13 cellular contexts compared by ENCODE assay signal in the genomic region with DNA sequence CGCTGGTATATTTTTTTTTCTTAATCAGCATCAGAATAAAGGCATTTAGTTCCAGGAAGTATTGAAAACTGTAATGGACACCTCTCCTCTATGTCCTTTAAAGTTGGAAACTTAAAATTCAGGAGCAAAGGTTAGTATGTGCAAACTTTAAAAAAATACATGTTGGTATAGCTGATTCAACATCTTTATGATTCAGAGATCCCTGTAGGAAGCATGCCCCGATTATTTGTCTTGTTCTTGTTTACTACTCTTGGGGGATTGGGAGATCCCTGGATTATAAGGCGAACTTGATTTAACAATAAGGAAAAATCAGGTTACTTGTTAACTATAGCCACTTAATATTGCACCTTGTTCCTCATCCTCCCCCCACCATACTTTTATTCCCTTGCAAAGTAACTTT. TPM values are rescaled to one million over a fixed set of nuclear protein-coding genes. Genes with fewer than 3 reads are reported as not detected.
A peak's percentile ranks its signal among the peaks of the same experiment; 100 is the strongest.
DNase-seq lines count a peak whose midpoint lies in the region; ATAC-seq and TF ChIP-seq lines count a peak whose summit lies in the region.
"Had no signal": no experiment of that assay in that cellular context is flagged by ENCODE, and none has a peak within 500 bp of the region (broad histone marks: within the 10 kb centered on the region; RNA-seq: fewer than 3 reads in every experiment).

No MANE protein-coding gene starts in this region.

- H3K27me3 ChIP-seq in hepatocyte (no peaks in the 10 kb centered on the region), tibial artery (peaks cover 0 to 25% of the 10 kb centered on the region in 2 donors)
- H3K27me3 ChIP-seq: adrenal gland, ovary had no signal

- no peaks in the 10 kb centered on the region for H3K36me3 Mint-ChIP-seq in T-helper 2 cell treated with Interferon-gamma antibody and Interleukin-4, amounts not matched to agents 5 μg/mL and 100 μg/mL, for 36 hours (ENCODE audit: low read depth)
- H3K36me3 Mint-ChIP-seq in activated T-helper 17 cell treated with anti-CD3 and anti-CD28 coated beads, Interleukin-2, amount 50 U/mL, for 72 hours (ENCODE audit: low read depth): no peaks in the 10 kb centered on the region

- peak overlapping the region; percentile 79 for H3K4me2 ChIP-seq in hepatocyte

- H4K20me1 ChIP-seq in hepatocyte (ENCODE audit: insufficient read depth, poor library complexity, severe bottlenecking): no peaks in the 10 kb centered on the region

- no peak for TF ChIP-seq CTCF in hepatocyte (IDR thresholded peaks at IDR 0.05; ENCODE audit: poor library complexity)
- no peak for TF ChIP-seq CTCF in tibial artery (IDR thresholded peaks at IDR 0.05)

- no peaks in the 10 kb centered on the region for H3K9me2 ChIP-seq in hepatocyte (replicated peaks; ENCODE audit: insufficient read depth)

- H3K4me3 ChIP-seq in hepatocyte: peak overlapping the region; percentile 80
- H3K4me3 ChIP-seq in tibial artery: no peak overlapping the region

- DNase-seq in T-helper 2 cell treated with Interferon-gamma antibody and Interleukin-4, amounts not matched to agents 5 μg/mL and 100 μg/mL, for 36 hours (ENCODE audit: low spot score): no peak
- DNase-seq in T-helper 2 cell: no peak
- DNase-seq in hepatocyte (ENCODE audit: low spot score): no peak
- DNase-seq in renal cortical epithelial cell (ENCODE audit: low read depth): peak; percentile 61
- DNase-seq in SW 1271 (lab: John Stamatoyannopoulos, UW): no peak
- no peak for DNase-seq in NCI-H1105 treated with DMSO at 0.1 percent for 48 hours (lab: John Stamatoyannopoulos, UW)
- DNase-seq in tibial artery: no peak
- DNase-seq: adrenal gland, gastrocnemius medialis, NCI-H82, ovary had no signal

- peak overlapping the region; percentile 63 for H2AFZ ChIP-seq in hepatocyte

- H3K79me2 ChIP-seq in hepatocyte: peaks cover 59% of the 10 kb centered on the region

- no peak overlapping the region for H3K27ac Mint-ChIP-seq in T-helper 2 cell treated with Interferon-gamma antibody and Interleukin-4, amounts not matched to agents 5 μg/mL and 100 μg/mL, for 36 hours
- H3K27ac Mint-ChIP-seq in activated T-helper 17 cell treated with anti-CD3 and anti-CD28 coated beads, Interleukin-2, amount 50 U/mL, for 72 hours: no peak overlapping the region

- 47% methylated on average over 3 of the region's 3 CpGs for WGBS in hepatocyte (ENCODE audit: low lambda C conversion rate, missing lambda C conversion rate)

- H3K9me3 ChIP-seq in hepatocyte (ENCODE audit: low read depth) (no peaks in the 10 kb centered on the region), tibial artery (no peaks in the 10 kb centered on the region)
- H3K9me3 ChIP-seq: adrenal gland, gastrocnemius medialis, ovary had no signal

- H3K36me3 ChIP-seq in hepatocyte (replicated peaks; ENCODE audit: insufficient read depth, low read depth): no peaks in the 10 kb centered on the region
- H3K36me3 ChIP-seq in tibial artery: no peaks in the 10 kb centered on the region
- H3K36me3 ChIP-seq: adrenal gland, gastrocnemius medialis, ovary had no signal

- ATAC-seq in activated T-helper 17 cell treated with anti-CD3 and anti-CD28 coated beads, Interleukin-2, amount 50 U/mL, for 72 hours (replicated peaks): no peak
- ATAC-seq: gastrocnemius medialis had no signal

- peak overlapping the region; percentile 9 for H3K4me3 Mint-ChIP-seq in T-helper 2 cell treated with Interferon-gamma antibody and Interleukin-4, amounts not matched to agents 5 μg/mL and 100 μg/mL, for 36 hours
- peak overlapping the region; percentile 81 for H3K4me3 Mint-ChIP-seq in activated T-helper 17 cell treated with anti-CD3 and anti-CD28 coated beads, Interleukin-2, amount 50 U/mL, for 72 hours

- peaks cover 9% of the 10 kb centered on the region for H3K4me1 Mint-ChIP-seq in T-helper 2 cell treated with Interferon-gamma antibody and Interleukin-4, amounts not matched to agents 5 μg/mL and 100 μg/mL, for 36 hours (ENCODE audit: low read depth)
- H3K4me1 Mint-ChIP-seq in activated T-helper 17 cell treated with anti-CD3 and anti-CD28 coated beads, Interleukin-2, amount 50 U/mL, for 72 hours: no peaks in the 10 kb centered on the region

- H3K9me3 Mint-ChIP-seq in T-helper 2 cell treated with Interferon-gamma antibody and Interleukin-4, amounts not matched to agents 5 μg/mL and 100 μg/mL, for 36 hours: no peaks in the 10 kb centered on the region
- no peaks in the 10 kb centered on the region for H3K9me3 Mint-ChIP-seq in activated T-helper 17 cell treated with anti-CD3 and anti-CD28 coated beads, Interleukin-2, amount 50 U/mL, for 72 hours

- intact Hi-C loops in tibial artery (cut with DNase I; ENCODE audit: low total_unique reads): no loop called here

- H3K27ac ChIP-seq in hepatocyte (peak overlapping the region; percentile 99), tibial artery (no peak overlapping the region)
- H3K27ac ChIP-seq: adrenal gland, gastrocnemius medialis, ovary had no signal

- H3K27me3 Mint-ChIP-seq in T-helper 2 cell treated with Interferon-gamma antibody and Interleukin-4, amounts not matched to agents 5 μg/mL and 100 μg/mL, for 36 hours (ENCODE audit: low read depth): peaks cover 68% of the 10 kb centered on the region
- peaks cover 6% of the 10 kb centered on the region for H3K27me3 Mint-ChIP-seq in activated T-helper 17 cell treated with anti-CD3 and anti-CD28 coated beads, Interleukin-2, amount 50 U/mL, for 72 hours

- H3K4me1 ChIP-seq in hepatocyte (ENCODE audit: insufficient read depth) (no peaks in the 10 kb centered on the region), tibial artery (peaks cover 0 to 17% (median 14%) of the 10 kb centered on the region in 4 donors)
- H3K4me1 ChIP-seq: gastrocnemius medialis had no signal

RNA-seq across cellular contexts. Expression of a gene that starts 1.7 kb away (rescaled TPM):
- total RNA-seq in activated T-helper 17 cell treated with anti-CD3 and anti-CD28 coated beads, Interleukin-2, amount 50 U/mL, for 72 hours: 1 to 10 TPM in 1 of 2 donors, under 1 TPM in 1; 0.85 to 1.9 TPM
- total RNA-seq in hepatocyte: 210 and 235 TPM in 2 replicates
- polyA plus RNA-seq in hepatocyte: 88.0 and 130 TPM in 2 replicates
- total RNA-seq in renal cortical epithelial cell: 119 and 170 TPM in 2 replicates

RNA-seq across cellular contexts. Expression of a gene that starts 29.3 kb away (rescaled TPM):
- total RNA-seq in activated T-helper 17 cell treated with anti-CD3 and anti-CD28 coated beads, Interleukin-2, amount 50 U/mL, for 72 hours: 1 to 10 TPM; 5.2 to 7.5 TPM
- 0.32 and 1.4 TPM in 2 replicates for total RNA-seq in hepatocyte
- polyA plus RNA-seq in hepatocyte: 0.39 and 0.51 TPM in 2 replicates
- total RNA-seq in renal cortical epithelial cell: not detected in 2 replicates
- total RNA-seq: gastrocnemius medialis, M059J had no signal

Comparison
In these comparisons a context has a peak if more than half of its experiments do, and no peak if none do; other contexts are left out.
1. RNA of a gene that starts 1.7 kb away (total RNA-seq): 210 to 235 TPM in hepatocyte and 119 to 170 TPM in renal cortical epithelial cell; 0.85 to 1.9 TPM in activated T-helper 17 cell treated with anti-CD3 and anti-CD28 coated beads, Interleukin-2, amount 50 U/mL, for 72 hours; every median in the first group is over 10 times any median in the second.